ENCODE assay signal across 17 cellular contexts in the genomic region with DNA sequence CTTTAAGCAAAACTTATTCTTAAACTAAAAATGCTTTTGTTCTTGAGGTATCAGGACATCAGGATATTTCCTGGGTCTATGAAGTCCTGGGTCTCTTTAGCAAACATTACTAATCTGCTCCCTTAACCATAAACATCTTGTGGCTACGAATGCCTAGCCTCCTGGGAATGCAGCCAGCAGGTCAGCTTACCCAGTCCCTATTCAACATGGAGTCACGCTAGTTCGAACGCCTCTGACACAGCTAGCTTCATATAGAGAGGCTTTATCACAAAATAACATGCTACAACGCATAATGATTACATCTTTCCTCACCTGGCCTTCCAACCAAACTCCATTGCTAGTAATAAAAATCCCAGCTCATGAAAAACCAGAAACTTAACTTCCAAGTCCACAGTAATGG. TPM values are rescaled to one million over a fixed set of nuclear protein-coding genes. Genes with fewer than 3 reads are reported as not detected.
DNase-seq lines count a peak whose midpoint lies in the region; ATAC-seq and TF ChIP-seq lines count a peak whose summit lies in the region.
"Had no signal": no experiment of that assay in that cellular context is flagged by ENCODE, and none has a peak within 500 bp of the region (broad histone marks: within the 10 kb centered on the region; RNA-seq: fewer than 3 reads in every experiment).

No MANE protein-coding gene starts in this region.

- H3K36me3 ChIP-seq in GM23248 (ENCODE audit: low read depth) (no peaks in the 10 kb centered on the region), OCI-LY1 (ENCODE audit: insufficient read depth, low read length) (no peaks in the 10 kb centered on the region), rectal smooth muscle tissue (ENCODE audit: control insufficient read depth, insufficient read depth, low read length) (no peaks in the 10 kb centered on the region), adrenal gland (replicated peaks in 1 of 2) (no peaks in the 10 kb centered on the region)
- H3K36me3 ChIP-seq: heart right ventricle had no signal

- intact Hi-C loops in adrenal gland (cut with DNase I): no loop called here

- H3K9ac ChIP-seq in GM23248 (no peak overlapping the region), OCI-LY1 (ENCODE audit: low read length) (peak overlapping the region; percentile 8), rectal smooth muscle tissue (ENCODE audit: low read length) (no peak overlapping the region)

- H3K27ac ChIP-seq in GM23248 (no peak overlapping the region), OCI-LY1 (ENCODE audit: low read depth, low read length, poor library complexity, severe bottlenecking) (peak overlapping the region; percentile 61), rectal smooth muscle tissue (ENCODE audit: low read depth, low read length) (peak overlapping the region; percentile 37), adrenal gland (no peak overlapping the region)
- H3K27ac ChIP-seq: heart right ventricle, VCaP had no signal

- in situ Hi-C loops in GM23248 (cut with MboI): loop anchor here (25.0 kb wide), 1 partner anchor 511 kb away; no protein-coding TSS in a partner anchor

- H3K9me3 ChIP-seq in GM23248 (ENCODE audit: low read depth) (no peaks in the 10 kb centered on the region), OCI-LY1 (ENCODE audit: low read length) (peaks cover 4% of the 10 kb centered on the region; the same call in 1 of the 2 replicates), adrenal gland (replicated peaks in 1 of 3) (no peaks in the 10 kb centered on the region)

- peaks cover 31% of the 10 kb centered on the region for H3F3A ChIP-seq in GM23248 (ENCODE audit: insufficient read depth)
- no peaks in the 10 kb centered on the region; the same call in 1 of the 2 replicates for H3F3A ChIP-seq in OCI-LY1 (ENCODE audit: insufficient read depth, low read length)

- H3K4me2 ChIP-seq in GM23248 (ENCODE audit: unreplicated experiment) (no peak overlapping the region), OCI-LY1 (ENCODE audit: low read length) (peak overlapping the region; percentile 24; the same call in 1 of the 2 replicates)

- H3K4me1 ChIP-seq in GM23248 (ENCODE audit: insufficient read depth): peaks cover 32% of the 10 kb centered on the region
- peaks cover 27% of the 10 kb centered on the region for H3K4me1 ChIP-seq in OCI-LY1 (ENCODE audit: insufficient read depth, low read length, severe bottlenecking)
- H3K4me1 ChIP-seq in rectal smooth muscle tissue (ENCODE audit: control insufficient read depth, insufficient read depth, low read length): peaks cover 5% of the 10 kb centered on the region
- H3K4me1 ChIP-seq in adrenal gland (replicated peaks in 1 of 2): no peaks in the 10 kb centered on the region

- WGBS in GM23248 (ENCODE audit: low coverage in 1 of 2, low lambda C conversion rate in 2 of 2, missing lambda C conversion rate in 2 of 2), 2 experiments: 66 to 71% methylated on average over 5 of the region's 5 CpGs
- 72 to 88% (median 83%) methylated on average over 5 of the region's 5 CpGs for WGBS in adrenal gland, 4 donors

- DNase-seq in GM23248: peak; percentile 41
- peak; percentile 48 for DNase-seq in dedifferentiated amniotic fluid mesenchymal stem cell (ENCODE audit: extremely low spot score)
- no peak for DNase-seq in adrenal gland
- no peak for DNase-seq in ecto neural progenitor cell (ENCODE audit: low spot score)
- DNase-seq: activated CD8-positive, alpha-beta memory T cell treated with anti-CD3 and anti-CD28 coated beads for 24 hours; activated gamma-delta T cell; CD4-positive, CD25-positive, alpha-beta regulatory T cell; GF-D8; heart right ventricle; left colon; NCI-H2171; NK-92 treated with Interleukin-12 subunit alpha and Interleukin-12 subunit beta, amount 100 ng/mL, for 24 hours had no signal

- ATAC-seq in GM18498 (IDR thresholded peaks at IDR 0.05; ENCODE audit: unreplicated experiment) (no peak), GM19455 (IDR thresholded peaks at IDR 0.05; ENCODE audit: unreplicated experiment) (no peak)
- ATAC-seq: heart right ventricle, left colon had no signal

- H2AFZ ChIP-seq in GM23248: 0 out of 2 replicates have a peak overlapping the region, but pooled peaks have one; percentile 3
- no peak overlapping the region; the same call in 1 of the 2 replicates for H2AFZ ChIP-seq in OCI-LY1 (ENCODE audit: low read length)

- TF ChIP-seq POLR2A in adrenal gland (IDR thresholded peaks at IDR 0.05): no peak

- no peak overlapping the region for H3K4me3 ChIP-seq in GM23248
- no peak overlapping the region for H3K4me3 ChIP-seq in OCI-LY1 (ENCODE audit: low read depth, low read length, poor library complexity, severe bottlenecking)
- H3K4me3 ChIP-seq in rectal smooth muscle tissue (ENCODE audit: low read length): no peak overlapping the region
- no peak overlapping the region for H3K4me3 ChIP-seq in adrenal gland
- H3K4me3 ChIP-seq: heart right ventricle had no signal

- no peak for TF ChIP-seq CTCF in OCI-LY1 (IDR thresholded peaks at IDR 0.05; ENCODE audit: low read length)
- TF ChIP-seq CTCF in adrenal gland (IDR thresholded peaks at IDR 0.05): no peak

- H3K9me2 ChIP-seq in GM23248 (ENCODE audit: insufficient read depth) (no peaks in the 10 kb centered on the region), OCI-LY1 (ENCODE audit: low read depth, low read length) (no peaks in the 10 kb centered on the region)

- H4K20me1 ChIP-seq in GM23248 (ENCODE audit: insufficient read depth) (no peaks in the 10 kb centered on the region), OCI-LY1 (ENCODE audit: insufficient read depth, low read length) (no peaks in the 10 kb centered on the region)

- H3K79me2 ChIP-seq in GM23248 (ENCODE audit: insufficient read depth) (no peaks in the 10 kb centered on the region), OCI-LY1 (ENCODE audit: insufficient read depth, low read length) (no peaks in the 10 kb centered on the region)

- H3K27me3 ChIP-seq in GM23248 (replicated peaks; ENCODE audit: insufficient read depth) (no peaks in the 10 kb centered on the region), OCI-LY1 (ENCODE audit: insufficient read depth, low read length) (no peaks in the 10 kb centered on the region), rectal smooth muscle tissue (ENCODE audit: control insufficient read depth, insufficient read depth, low read length) (no peaks in the 10 kb centered on the region), adrenal gland (no peaks in the 10 kb centered on the region)
- H3K27me3 ChIP-seq: heart right ventricle had no signal

RNA-seq across cellular contexts. Expression of a gene that starts 17.5 kb away (rescaled TPM):
- total RNA-seq in GM23248 (2014; rRNA removed; shearing (Covaris generic)): 45.3 and 48.1 TPM in 2 replicates
- polyA plus RNA-seq in GM23248 (2016; fragmentation: Nextera tagmentation; extraction: Ambion mirVana): 42.2 and 45.8 TPM in 2 replicates
- 1 to 10 TPM; 1.4 to 8.6 (median 3.9) TPM for total RNA-seq in adrenal gland
- polyA plus RNA-seq in adrenal gland: 10 to 100 TPM in 1 of 3 donors, 1 to 10 TPM in 2; 1.9 to 11.1 (median 6.7) TPM
- total RNA-seq: CD4-positive, CD25-positive, alpha-beta regulatory T cell had no signal
- polyA plus RNA-seq: CD4-positive, CD25-positive, alpha-beta regulatory T cell had no signal

Comparison
In these comparisons a context has a peak if more than half of its experiments do, and no peak if none do; other contexts are left out.
1. DNase-seq: peak in GM23248 (single experiment) and dedifferentiated amniotic fluid mesenchymal stem cell (single experiment); none in adrenal gland (0 of 7) and ecto neural progenitor cell (single experiment).
2. H3K27ac ChIP-seq: peak in OCI-LY1 (single experiment) and rectal smooth muscle tissue (single experiment); none in GM23248 (single experiment) and adrenal gland (0 of 5).